21 cellular contexts compared by ENCODE assay signal in the genomic region with DNA sequence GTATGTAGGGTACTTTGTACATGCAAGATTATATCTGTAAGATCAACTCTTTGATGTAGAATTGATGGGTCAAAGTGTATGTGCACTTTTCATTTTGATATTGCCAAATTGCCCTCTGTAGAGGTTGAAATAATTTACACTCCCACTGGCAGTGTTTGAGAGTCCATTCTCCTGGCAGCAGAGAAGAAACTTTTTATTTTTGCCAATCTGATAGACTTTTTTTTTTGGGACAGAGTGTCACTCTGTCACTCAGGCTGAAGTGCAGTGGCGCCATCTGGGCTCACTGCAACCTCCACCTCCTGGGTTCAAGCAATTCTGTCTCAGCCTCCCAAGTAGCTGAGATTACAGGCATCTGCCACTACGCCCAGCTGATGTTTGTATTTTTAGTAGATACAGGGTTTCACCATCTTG.
DNase-seq lines count a peak whose midpoint lies in the region; ATAC-seq and TF ChIP-seq lines count a peak whose summit lies in the region.
"Had no signal": no experiment of that assay in that cellular context is flagged by ENCODE, and none has a peak within 500 bp of the region (broad histone marks: within the 10 kb centered on the region; RNA-seq: fewer than 3 reads in every experiment).

No MANE protein-coding gene starts in this region.

- no peak overlapping the region for H3K4me3 Mint-ChIP-seq in glutamatergic neuron (ENCODE audit: unreplicated experiment)
- H3K4me3 Mint-ChIP-seq in activated CD8-positive, alpha-beta memory T cell treated with anti-CD3 and anti-CD28 coated beads, Interleukin-2, amount 10 ng/mL, durations not matched to agents 7 days and 5 days: no peak overlapping the region
- H3K4me3 Mint-ChIP-seq: activated B cell treated with CpG ODN at 0.5 μM for 24 hours; activated naive CD8-positive, alpha-beta T cell; activated T-cell treated with anti-CD3 and anti-CD28 coated beads, Interleukin-2, amount 50 U/mL, for 72 hours; IgD-negative memory B cell; natural killer cell treated with Interleukin-12 subunit alpha and Interleukin-12 subunit beta and Interleukin-15 and Interleukin-18, amount 100 ng/mL, for 72 hours had no signal

- CTCF ChIA-PET in activated CD8-positive, alpha-beta memory T cell treated with anti-CD3 and anti-CD28 coated beads, Interleukin-2, amount 10 ng/mL, durations not matched to agents 7 days and 5 days (lab: Charles Lee): no interaction called here

- H3K9me3 Mint-ChIP-seq in glutamatergic neuron (ENCODE audit: unreplicated experiment): no peaks in the 10 kb centered on the region
- no peaks in the 10 kb centered on the region for H3K9me3 Mint-ChIP-seq in activated CD8-positive, alpha-beta memory T cell treated with anti-CD3 and anti-CD28 coated beads, Interleukin-2, amount 10 ng/mL, durations not matched to agents 7 days and 5 days (ENCODE audit: low read depth)
- H3K9me3 Mint-ChIP-seq: activated T-cell treated with anti-CD3 and anti-CD28 coated beads, Interleukin-2, amount 50 U/mL, for 72 hours; IgD-negative memory B cell; natural killer cell treated with Interleukin-12 subunit alpha and Interleukin-12 subunit beta and Interleukin-15 and Interleukin-18, amount 100 ng/mL, for 72 hours had no signal

- no peak for ATAC-seq in activated CD8-positive, alpha-beta memory T cell treated with anti-CD3 and anti-CD28 coated beads, Interleukin-2, amount 10 ng/mL, durations not matched to agents 7 days and 5 days
- no peak for ATAC-seq in HG03520 (IDR thresholded peaks at IDR 0.05; ENCODE audit: unreplicated experiment)
- ATAC-seq: activated T-cell treated with anti-CD3 and anti-CD28 coated beads, Interleukin-2, amount 50 U/mL, for 72 hours; heart left ventricle; natural killer cell treated with Interleukin-12 subunit alpha and Interleukin-12 subunit beta and Interleukin-15 and Interleukin-18, amount 100 ng/mL, for 72 hours had no signal

- H3K4me1 Mint-ChIP-seq in glutamatergic neuron (ENCODE audit: low read depth, unreplicated experiment): peaks cover 16% of the 10 kb centered on the region
- no peaks in the 10 kb centered on the region for H3K4me1 Mint-ChIP-seq in activated CD8-positive, alpha-beta memory T cell treated with anti-CD3 and anti-CD28 coated beads, Interleukin-2, amount 10 ng/mL, durations not matched to agents 7 days and 5 days

- peaks cover 32% of the 10 kb centered on the region; the same call in 1 of the 2 replicates for H4K20me1 ChIP-seq in OCI-LY3 (ENCODE audit: insufficient read depth, low read length)

- H3K27ac ChIP-seq in OCI-LY3 (ENCODE audit: low read length): no peak overlapping the region
- H3K27ac ChIP-seq: dorsolateral prefrontal cortex, heart left ventricle, parathyroid adenoma, sigmoid colon, upper lobe of left lung had no signal

- no peaks in the 10 kb centered on the region for H3K36me3 ChIP-seq in OCI-LY3 (replicated peaks; ENCODE audit: low read depth, low read length)
- H3K36me3 ChIP-seq: heart left ventricle, sigmoid colon, upper lobe of left lung had no signal

- TF ChIP-seq CTCF in GM12873 (IDR thresholded peaks at IDR 0.05; ENCODE audit: insufficient read depth, low read depth, low read length, missing control alignments) (peak; percentile 9), OCI-LY3 (IDR thresholded peaks at IDR 0.05; ENCODE audit: low read depth, low read length) (peak; percentile 23; the same call in 1 of the 2 replicates), glutamatergic neuron (IDR thresholded peaks at IDR 0.05; ENCODE audit: partially characterized antibody, unreplicated experiment) (no peak)

- H3K79me2 ChIP-seq in OCI-LY3 (ENCODE audit: low read length): 0 out of 2 replicates have a peak, but pooled peaks cover 5% of the 10 kb centered on the region

- no peak overlapping the region for H2AFZ ChIP-seq in OCI-LY3 (ENCODE audit: low read depth, low read length)
- H2AFZ ChIP-seq: parathyroid adenoma had no signal

- H3K9ac ChIP-seq in OCI-LY3 (ENCODE audit: low read length): no peak overlapping the region
- H3K9ac ChIP-seq: parathyroid adenoma had no signal

- peak overlapping the region; percentile 10 for H3K27ac Mint-ChIP-seq in glutamatergic neuron (ENCODE audit: unreplicated experiment)
- H3K27ac Mint-ChIP-seq in activated CD8-positive, alpha-beta memory T cell treated with anti-CD3 and anti-CD28 coated beads, Interleukin-2, amount 10 ng/mL, durations not matched to agents 7 days and 5 days: no peak overlapping the region
- H3K27ac Mint-ChIP-seq: activated B cell treated with CpG ODN at 0.5 μM for 24 hours; activated naive CD8-positive, alpha-beta T cell; activated T-cell treated with anti-CD3 and anti-CD28 coated beads, Interleukin-2, amount 50 U/mL, for 72 hours; IgD-negative memory B cell; natural killer cell treated with Interleukin-12 subunit alpha and Interleukin-12 subunit beta and Interleukin-15 and Interleukin-18, amount 100 ng/mL, for 72 hours had no signal

- DNase-seq in NCI-H1092 treated with DMSO at 0.1 percent for 48 hours (lab: John Stamatoyannopoulos, UW) (peak; percentile 5), NCI-H1092 (lab: John Stamatoyannopoulos, UW) (no peak), glutamatergic neuron (no peak), SHP77 (lab: John Stamatoyannopoulos, UW) (no peak)
- DNase-seq in activated CD8-positive, alpha-beta memory T cell treated with anti-CD3 and anti-CD28 coated beads, Interleukin-2, amount 10 ng/mL, durations not matched to agents 7 days and 5 days: no peak
- DNase-seq: activated B cell treated with CpG ODN at 0.5 μM for 24 hours; activated T-cell treated with anti-CD3 and anti-CD28 coated beads, Interleukin-2, amount 50 U/mL, for 72 hours; central memory CD4-positive, alpha-beta T cell; dorsolateral prefrontal cortex; heart left ventricle; NCI-H1694; sigmoid colon; T-helper 9 cell; upper lobe of left lung had no signal

- no peaks in the 10 kb centered on the region for H3K27me3 ChIP-seq in OCI-LY3 (ENCODE audit: low read depth, low read length)
- H3K27me3 ChIP-seq: dorsolateral prefrontal cortex, heart left ventricle, sigmoid colon, upper lobe of left lung had no signal

- H3K27me3 Mint-ChIP-seq in glutamatergic neuron (ENCODE audit: unreplicated experiment): no peaks in the 10 kb centered on the region
- no peaks in the 10 kb centered on the region for H3K27me3 Mint-ChIP-seq in activated CD8-positive, alpha-beta memory T cell treated with anti-CD3 and anti-CD28 coated beads, Interleukin-2, amount 10 ng/mL, durations not matched to agents 7 days and 5 days
- H3K27me3 Mint-ChIP-seq: activated B cell treated with CpG ODN at 0.5 μM for 24 hours; activated naive CD8-positive, alpha-beta T cell; IgD-negative memory B cell; natural killer cell treated with Interleukin-12 subunit alpha and Interleukin-12 subunit beta and Interleukin-15 and Interleukin-18, amount 100 ng/mL, for 72 hours had no signal

- no peaks in the 10 kb centered on the region for H3K9me3 ChIP-seq in OCI-LY3 (ENCODE audit: insufficient read depth, low read length)
- H3K9me3 ChIP-seq: heart left ventricle, sigmoid colon, upper lobe of left lung had no signal

- H3K4me1 ChIP-seq in OCI-LY3 (ENCODE audit: low read length): peaks cover 10% of the 10 kb centered on the region

- H3K4me2 ChIP-seq in OCI-LY3 (ENCODE audit: low read length): no peak overlapping the region

- no peaks in the 10 kb centered on the region for H3K36me3 Mint-ChIP-seq in glutamatergic neuron (ENCODE audit: unreplicated experiment)
- no peaks in the 10 kb centered on the region for H3K36me3 Mint-ChIP-seq in activated CD8-positive, alpha-beta memory T cell treated with anti-CD3 and anti-CD28 coated beads, Interleukin-2, amount 10 ng/mL, durations not matched to agents 7 days and 5 days
- H3K36me3 Mint-ChIP-seq: activated naive CD8-positive, alpha-beta T cell; natural killer cell treated with Interleukin-12 subunit alpha and Interleukin-12 subunit beta and Interleukin-15 and Interleukin-18, amount 100 ng/mL, for 72 hours had no signal

- H3K4me3 ChIP-seq in OCI-LY3 (ENCODE audit: low read length): no peak overlapping the region
- H3K4me3 ChIP-seq: dorsolateral prefrontal cortex, heart left ventricle, sigmoid colon, upper lobe of left lung had no signal
